10 cellular contexts compared by ENCODE assay signal in the genomic region with DNA sequence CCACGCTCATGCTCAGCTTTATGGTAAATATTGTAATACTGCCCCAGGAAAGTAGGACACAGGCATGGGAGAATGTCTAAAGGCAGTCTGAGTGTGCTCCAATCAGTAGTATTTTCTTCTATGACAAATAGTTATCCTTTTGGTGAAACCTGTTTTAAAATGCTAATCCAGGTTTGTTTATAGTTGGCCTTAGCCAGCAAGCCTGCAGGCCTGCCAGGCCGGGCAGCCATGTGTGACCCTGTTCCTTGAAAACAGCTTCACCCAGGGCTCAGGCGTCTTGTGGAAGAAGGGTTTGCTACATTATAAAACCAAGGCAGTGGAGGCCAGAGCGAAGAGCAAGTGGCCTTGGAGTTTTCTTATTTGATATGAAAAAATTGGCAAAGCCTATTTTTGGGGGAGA.
"Had no signal": no experiment of that assay in that cellular context is flagged by ENCODE, and none has a peak within 500 bp of the region (broad histone marks: within the 10 kb centered on the region; RNA-seq: fewer than 3 reads in every experiment).

No MANE protein-coding gene starts in this region.

- DNase-seq: activated CD8-positive, alpha-beta memory T cell treated with anti-CD3 and anti-CD28 coated beads, Interleukin-2, amount 10 ng/mL, durations not matched to agents 7 days and 5 days; activated effector memory CD4-positive, alpha-beta T cell treated with Interleukin-2 at 50 U/mL for 16 hours; activated T-cell treated with anti-CD3 and anti-CD28 coated beads, Interleukin-2, amount 50 U/mL, for 24 hours; amniotic stem cell; lower lobe of right lung; stimulated activated CD4-positive, alpha-beta T cell treated with anti-CD3 and anti-CD28 coated beads, Interleukin-4, amount 100 ng/mL, for 4 hours; tibial artery had no signal

- H3K36me3 ChIP-seq: lower lobe of right lung, tibial artery had no signal

- H3K9me3 ChIP-seq: lower lobe of right lung, tibial artery had no signal

- H3K4me3 Mint-ChIP-seq: activated CD8-positive, alpha-beta memory T cell treated with anti-CD3 and anti-CD28 coated beads, Interleukin-2, amount 10 ng/mL, durations not matched to agents 7 days and 5 days; activated T-cell treated with anti-CD3 and anti-CD28 coated beads, Interleukin-2, amount 50 U/mL, for 24 hours; natural killer cell treated with Interleukin-12 subunit alpha and Interleukin-12 subunit beta and Interleukin-15 and Interleukin-18, amount 100 ng/mL, for 72 hours had no signal

- H3K4me3 ChIP-seq: lower lobe of right lung, tibial artery had no signal

- H3K27ac Mint-ChIP-seq: activated CD8-positive, alpha-beta memory T cell treated with anti-CD3 and anti-CD28 coated beads, Interleukin-2, amount 10 ng/mL, durations not matched to agents 7 days and 5 days; activated naive CD4-positive, alpha-beta T cell treated with anti-CD3 and anti-CD28 coated beads, Interleukin-2, amount 50 U/mL, for 72 hours; activated T-cell treated with anti-CD3 and anti-CD28 coated beads, Interleukin-2, amount 50 U/mL, for 24 hours; natural killer cell treated with Interleukin-12 subunit alpha and Interleukin-12 subunit beta and Interleukin-15 and Interleukin-18, amount 100 ng/mL, for 72 hours had no signal

- H3K27me3 ChIP-seq: tibial artery had no signal

- H3K27ac ChIP-seq: lower lobe of right lung, tibial artery had no signal

- H3K9me3 Mint-ChIP-seq: activated naive CD4-positive, alpha-beta T cell treated with anti-CD3 and anti-CD28 coated beads, Interleukin-2, amount 50 U/mL, for 72 hours had no signal

- H3K4me1 Mint-ChIP-seq: activated CD8-positive, alpha-beta memory T cell treated with anti-CD3 and anti-CD28 coated beads, Interleukin-2, amount 10 ng/mL, durations not matched to agents 7 days and 5 days had no signal

- H3K36me3 Mint-ChIP-seq: activated CD8-positive, alpha-beta memory T cell treated with anti-CD3 and anti-CD28 coated beads, Interleukin-2, amount 10 ng/mL, durations not matched to agents 7 days and 5 days; activated naive CD4-positive, alpha-beta T cell treated with anti-CD3 and anti-CD28 coated beads, Interleukin-2, amount 50 U/mL, for 72 hours; natural killer cell treated with Interleukin-12 subunit alpha and Interleukin-12 subunit beta and Interleukin-15 and Interleukin-18, amount 100 ng/mL, for 72 hours had no signal

- ATAC-seq: activated CD4-positive, CD25-positive, alpha-beta regulatory T cell treated with anti-CD3 and anti-CD28 coated beads, Interleukin-2, amount 50 U/mL, for 24 hours; activated CD8-positive, alpha-beta memory T cell treated with anti-CD3 and anti-CD28 coated beads, Interleukin-2, amount 10 ng/mL, durations not matched to agents 7 days and 5 days; activated naive CD4-positive, alpha-beta T cell treated with anti-CD3 and anti-CD28 coated beads, Interleukin-2, amount 50 U/mL, for 72 hours; lower lobe of right lung; natural killer cell treated with Interleukin-12 subunit alpha and Interleukin-12 subunit beta and Interleukin-15 and Interleukin-18, amount 100 ng/mL, for 72 hours had no signal
